ENCODE assay signal across 25 cellular contexts in genomic region chr2:137940191-137940590, GRCh38. TPM values are rescaled to one million over a fixed set of nuclear protein-coding genes. Genes with fewer than 3 reads are reported as not detected.
"Had no signal": no experiment of that assay in that cellular context is flagged by ENCODE, and none has a peak within 500 bp of the region (broad histone marks: within the 10 kb centered on the region; RNA-seq: fewer than 3 reads in every experiment).

No MANE protein-coding gene starts in this region.

- H3K36me3 Mint-ChIP-seq: naive B cell; natural killer cell; stimulated activated naive B cell treated with anti-CD40 and anti-IgM and Interleukin-4, amounts not matched to agents 10 μg/mL and 1 μg/mL and 100 μg/mL, for 72 hours had no signal

- H3K9me3 ChIP-seq: heart right ventricle, left lung, ovary, right atrium auricular region, stomach, testis, thyroid gland, transverse colon, upper lobe of right lung had no signal

- H2AFZ ChIP-seq: hepatocyte had no signal

- H3K4me1 ChIP-seq: heart right ventricle, left lung, right atrium auricular region, testis, upper lobe of right lung had no signal

- H3K36me3 ChIP-seq: heart right ventricle, left lung, ovary, right atrium auricular region, stomach, thyroid gland, transverse colon, upper lobe of right lung had no signal

- H3K27me3 ChIP-seq: heart right ventricle, hepatocyte, left lung, ovary, right atrium auricular region, stomach, testis, thyroid gland, transverse colon, upper lobe of right lung had no signal

- H3K4me2 ChIP-seq: hepatocyte had no signal

- H3K79me2 ChIP-seq: hepatocyte had no signal

- H3K9me3 Mint-ChIP-seq: stimulated activated naive B cell treated with anti-CD40 and anti-IgM and Interleukin-4, amounts not matched to agents 10 μg/mL and 1 μg/mL and 100 μg/mL, for 72 hours had no signal

- H3K27ac Mint-ChIP-seq: naive B cell; natural killer cell; progenitor cell of endocrine pancreas; stimulated activated naive B cell treated with anti-CD40 and anti-IgM and Interleukin-4, amounts not matched to agents 10 μg/mL and 1 μg/mL and 100 μg/mL, for 72 hours had no signal

- H3K4me1 Mint-ChIP-seq: naive B cell; natural killer cell; stimulated activated naive B cell treated with anti-CD40 and anti-IgM and Interleukin-4, amounts not matched to agents 10 μg/mL and 1 μg/mL and 100 μg/mL, for 72 hours had no signal

- H3K27me3 Mint-ChIP-seq: progenitor cell of endocrine pancreas had no signal

- ATAC-seq: heart right ventricle; left cardiac atrium; left lung; natural killer cell; sciatic nerve; stimulated activated naive B cell treated with anti-CD40 and anti-IgM and Interleukin-4, amounts not matched to agents 10 μg/mL and 1 μg/mL and 100 μg/mL, for 72 hours; stimulated activated naive CD8-positive, alpha-beta T cell treated with anti-CD3 and anti-CD28 coated beads, Interleukin-15, Interleukin-2, amounts not matched to agents 100 U/mL and 50 U/mL, for 24 hours; upper lobe of right lung had no signal

- H3K4me3 ChIP-seq: heart right ventricle, hepatocyte, left lung, lung, ovary, right atrium auricular region, skin epidermis, stomach, testis, thyroid gland, transverse colon, upper lobe of right lung had no signal

- H3K4me3 Mint-ChIP-seq: naive B cell; natural killer cell; stimulated activated naive B cell treated with anti-CD40 and anti-IgM and Interleukin-4, amounts not matched to agents 10 μg/mL and 1 μg/mL and 100 μg/mL, for 72 hours had no signal

- DNase-seq: heart right ventricle; islet precursor cell; left cardiac atrium; left lung; naive B cell; natural killer cell; ovary; stimulated activated CD4-positive, alpha-beta T cell treated with anti-CD3 and anti-CD28 coated beads, Interleukin-12 subunit alpha, Interleukin-12 subunit beta, amount 100 ng/mL, for 4 hours; stimulated activated CD4-positive, alpha-beta T cell treated with anti-CD3 and anti-CD28 coated beads, Interleukin-15, amount 100 ng/mL, for 24 hours; stimulated activated CD4-positive, alpha-beta T cell treated with anti-CD3 and anti-CD28 coated beads, Interleukin-2, amount 100 ng/mL, for 24 hours; stimulated activated CD4-positive, alpha-beta T cell treated with anti-CD3 and anti-CD28 coated beads, Interleukin-4, amount 100 ng/mL, for 1 hour; stimulated activated naive B cell treated with anti-CD40 and anti-IgM and Interleukin-4, amounts not matched to agents 10 μg/mL and 1 μg/mL and 100 μg/mL, for 72 hours; stimulated activated naive CD8-positive, alpha-beta T cell treated with anti-CD3 and anti-CD28 coated beads, Interleukin-15, Interleukin-2, amounts not matched to agents 100 U/mL and 50 U/mL, for 24 hours; stomach; testis; thyroid gland; transverse colon; upper lobe of right lung had no signal

- H3K27ac ChIP-seq: heart right ventricle, hepatocyte, left lung, ovary, right atrium auricular region, skin epidermis, stomach, testis, transverse colon, upper lobe of right lung had no signal

RNA-seq across cellular contexts. Expression of gene HNMT, which starts 24.1 kb away (rescaled TPM):
- polyA plus RNA-seq: neural cell had no signal
